Comparison of ENCODE assay signal across 27 cellular contexts in genomic region chr5:146254223-146254622, GRCh38. TPM values are rescaled to one million over a fixed set of nuclear protein-coding genes. Genes with fewer than 3 reads are reported as not detected.
DNase-seq lines count a peak whose midpoint lies in the region; ATAC-seq, FAIRE-seq and TF ChIP-seq lines count a peak whose summit lies in the region.
"Had no signal": no experiment of that assay in that cellular context is flagged by ENCODE, and none has a peak within 500 bp of the region (broad histone marks: within the 10 kb centered on the region; RNA-seq: fewer than 3 reads in every experiment).

No MANE protein-coding gene starts in this region.

- BruUV-seq in GM12878 (replicated peaks; lab: Mats Ljungman, UMichigan), result no TSS peak

- in situ Hi-C loops in GM12878 (cut with MboI), result no loop called here

- no peaks in the 10 kb centered on the region for H3K4me1 ChIP-seq in GM12878 (ENCODE audit: control insufficient read depth, insufficient read depth, low read length)
- H3K4me1 ChIP-seq: breast epithelium, esophagus squamous epithelium, gastroesophageal sphincter, right atrium auricular region, SJSA1, suprapubic skin, vagina had no signal

- TF ChIP-seq CTCF in GM12878 (IDR thresholded peaks at IDR 0.05 in 2 of 3, conservative IDR thresholded peaks at IDR 0.05 in 1 of 3; ENCODE audit: control insufficient read depth in 2 of 3, extremely low read depth in 1 of 3, insufficient read depth in 1 of 3, low read depth in 3 of 3, low read length in 3 of 3), result no peak

- H2AFZ ChIP-seq in GM12878 (ENCODE audit: control insufficient read depth, low read depth, low read length), result no peak overlapping the region

- TF ChIP-seq EP300 in GM12878 (IDR thresholded peaks at IDR 0.05; ENCODE audit: borderline replicate concordance in 1 of 2, control insufficient read depth in 1 of 2, low read depth in 2 of 2, low read length in 2 of 2), result no peak

- no peak overlapping the region for H3K27ac ChIP-seq in GM12878 (ENCODE audit: control insufficient read depth, insufficient read depth)
- H3K27ac ChIP-seq: breast epithelium, esophagus squamous epithelium, gastroesophageal sphincter, ovary, right atrium auricular region, SJSA1, suprapubic skin, vagina had no signal

- H3K79me2 ChIP-seq in GM12878 (ENCODE audit: control insufficient read depth, insufficient read depth, low read length), result no peaks in the 10 kb centered on the region

- ATAC-seq in GM18519 (IDR thresholded peaks at IDR 0.05; ENCODE audit: low FRiP score, unreplicated experiment), result peak; percentile 56
- peak; percentile 62 for ATAC-seq in GM19395 (IDR thresholded peaks at IDR 0.05; ENCODE audit: unreplicated experiment)
- ATAC-seq in HG02884 (IDR thresholded peaks at IDR 0.05; ENCODE audit: unreplicated experiment), result peak; percentile 81
- peak; percentile 67 for ATAC-seq in GM12878
- ATAC-seq: gastroesophageal sphincter, K562, left ventricle myocardium superior had no signal

- no peaks in the 10 kb centered on the region for H3K27me3 ChIP-seq in GM12878 (replicated peaks in 1 of 2; ENCODE audit: control insufficient read depth in 2 of 2, insufficient read depth in 2 of 2, low read length in 1 of 2)
- H3K27me3 ChIP-seq: breast epithelium, esophagus squamous epithelium, gastroesophageal sphincter, ovary, right atrium auricular region, SJSA1, suprapubic skin, vagina had no signal

- no peak overlapping the region for H3K4me2 ChIP-seq in GM12878 (ENCODE audit: control insufficient read depth, insufficient read depth)

- SMC1A ChIA-PET in GM12878 (lab: Charles Lee; ENCODE audit: uncharacterized antibody, unreplicated experiment), result no interaction called here

- DNase-seq in GM12878 (ENCODE audit: low read depth, low spot score) (no peak), NCI-H526 treated with DMSO at 0.1 percent for 48 hours (lab: John Stamatoyannopoulos, UW) (no peak), RKO (ENCODE audit: low spot score) (no peak), DMS53 treated with DMSO at 0.1 percent for 48 hours (lab: John Stamatoyannopoulos, UW; ENCODE audit: unreplicated experiment) (no peak)
- DNase-seq: activated CD8-positive, alpha-beta memory T cell treated with anti-CD3 and anti-CD28 coated beads, Interleukin-2, amount 50 U/mL, for 48 hours; CD4-positive, CD25-positive, alpha-beta regulatory T cell; esophagus squamous epithelium; hypothalamus; left ventricle myocardium superior; midbrain; MM.1S; NCI-H1436; NCI-H510A; ovary; stimulated activated CD4-positive, alpha-beta T cell treated with anti-CD3 and anti-CD28 coated beads, Interleukin-15, amount 100 ng/mL, for 24 hours had no signal

- TF ChIP-seq RAD21 in GM12878 (IDR thresholded peaks at IDR 0.05; ENCODE audit: insufficient read depth, low read depth, low read length), result no peak

- RAD21 ChIA-PET in GM12878 (lab: Charles Lee; ENCODE audit: unreplicated experiment), result no interaction called here

- POLR2A ChIA-PET in GM12878 (lab: Charles Lee), result no interaction called here

- CTCF ChIA-PET in GM12878 (lab: Yijun Ruan, JAX), result no interaction called here

- no peak for FAIRE-seq in GM12878 (lab: Jason Lieb, UNC)
- FAIRE-seq: colon, K562, RCC 7860 had no signal

- TF ChIP-seq POLR2A in GM12878 (IDR thresholded peaks at IDR 0.05; ENCODE audit: low read depth, low read length), result no peak

- no peak overlapping the region for H3K4me3 ChIP-seq in GM12878
- H3K4me3 ChIP-seq: breast epithelium, esophagus squamous epithelium, gastroesophageal sphincter, K562, ovary, right atrium auricular region, SJSA1, suprapubic skin, vagina had no signal

- intact Hi-C loops in GM12878 (cut with micrococcal nuclease; ENCODE audit: unreplicated experiment), result no loop called here

- peaks cover 3 to 25% of the 10 kb centered on the region in 2 experiments; a peak in 3 of 4 replicates for H3K36me3 ChIP-seq in GM12878 (ENCODE audit: control insufficient read depth in 2 of 2, insufficient read depth in 2 of 2, low read length in 1 of 2)
- H3K36me3 ChIP-seq: ovary had no signal

- no peak overlapping the region for H3K9ac ChIP-seq in GM12878 (ENCODE audit: control insufficient read depth, insufficient read depth, low read length)

- no peaks in the 10 kb centered on the region for H4K20me1 ChIP-seq in GM12878 (ENCODE audit: control insufficient read depth, insufficient read depth)

- H3K9me3 ChIP-seq in GM12878 (replicated peaks; ENCODE audit: control insufficient read depth, insufficient read depth, low read length), result no peaks in the 10 kb centered on the region
- H3K9me3 ChIP-seq: breast epithelium, esophagus squamous epithelium, gastroesophageal sphincter, ovary, right atrium auricular region, SJSA1, suprapubic skin, vagina had no signal

- WGBS in GM12878 (ENCODE audit: insufficient coverage, insufficient replicate concordance, low lambda C conversion rate, missing lambda C conversion rate), result 50% methylated on average over 1 of the region's 1 CpG

TF ChIP-seq in GM12878, 131 proteins besides CTCF, POLR2A, EP300 and RAD21:
- TF ChIP-seq JUNB (IDR thresholded peaks at IDR 0.05), result peak; percentile 46; the same call in 1 of the 2 replicates
- no peak for TF ChIP-seq E2F8 (IDR thresholded peaks at IDR 0.05; ENCODE audit: low read depth, partially characterized antibody)
TF ChIP-seq in GM12878: peak in this region for 1.

RNA-seq across cellular contexts. Expression of gene RBM27, which starts 50.8 kb away (rescaled TPM):
- total RNA-seq in GM12878 (2013; cell fraction: nucleolus; rRNA removed), result 66.2 and 79.0 TPM in 2 replicates
- 20.9 and 26.3 TPM in 2 replicates for total RNA-seq in GM12878 (2014; rRNA removed)
- 33.9 and 34.7 TPM in 2 replicates for total RNA-seq in GM12878 (2014; rRNA removed; fragmentation: Illumina TruSeq; extraction: Trizol)
- 18.5 and 20.2 TPM in 2 replicates for total RNA-seq in GM12878 (2021)
- 6.1 TPM for polyA plus RNA-seq in GM12878 (2011; ENCODE audit: low read depth)
- 25.1 and 27.1 TPM in 2 replicates for polyA plus RNA-seq in GM12878 (2011; rRNA removed)
- 10.0 and 18.3 TPM in 2 replicates for polyA plus RNA-seq in GM12878 (2011; cell fraction: cytosol; rRNA removed)
- polyA plus RNA-seq in GM12878 (2011; cell fraction: nucleus; rRNA removed), result 13.8 and 17.2 TPM in 2 replicates
- polyA plus RNA-seq in GM12878 (2012), result 9.4 and 10.5 TPM in 2 replicates
- 23.9 and 28.5 TPM in 2 replicates for polyA plus RNA-seq in GM12878 (2014; fragmentation: Illumina TruSeq; extraction: Trizol)
- 1 to 10 TPM; 5.8 to 6.9 TPM for polyA plus RNA-seq in GM12878 (2014; fragmentation: Nextera tagmentation; extraction: Ambion mirVana)
- 12.2 and 13.5 TPM in 2 replicates for polyA plus RNA-seq in GM12878 (2014; rRNA removed)
- 1 to 10 TPM; 6.2 to 6.8 TPM for polyA plus RNA-seq in GM12878 (2016; fragmentation: Nextera tagmentation; extraction: Ambion mirVana)
- polyA minus RNA-seq in GM12878 (2011; rRNA and poly(A)+ RNA removed), result 121 and 258 TPM in 2 replicates
- polyA minus RNA-seq in GM12878 (2011; cell fraction: cytosol; rRNA and poly(A)+ RNA removed), result 47.0 and 59.2 TPM in 2 replicates
- 30.7 and 58.6 TPM in 2 replicates for polyA minus RNA-seq in GM12878 (2011; cell fraction: nucleus; rRNA and poly(A)+ RNA removed)
